In the genomic region with DNA sequence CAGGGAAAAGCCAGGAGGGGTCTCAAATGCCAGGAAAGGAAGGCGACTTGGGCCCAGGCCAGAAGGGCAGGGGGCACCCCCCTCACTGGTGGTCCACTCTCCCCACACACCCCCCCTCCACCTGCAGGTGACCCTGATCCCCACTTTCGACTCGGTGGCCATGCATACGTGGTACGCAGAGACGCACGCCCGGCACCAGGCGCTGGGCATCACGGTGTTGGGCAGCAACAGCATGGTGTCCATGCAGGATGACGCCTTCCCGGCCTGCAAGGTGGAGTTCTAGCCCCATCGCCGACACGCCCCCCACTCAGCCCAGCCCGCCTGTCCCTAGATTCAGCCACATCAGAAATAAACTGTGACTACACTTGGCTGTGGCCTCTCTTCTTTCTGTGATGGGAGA, we compare ENCODE assay signal across 21 cellular contexts. TPM values are rescaled to one million over a fixed set of nuclear protein-coding genes. Genes with fewer than 3 reads are reported as not detected.
DNase-seq lines count a peak whose midpoint lies in the region; ATAC-seq, FAIRE-seq and TF ChIP-seq lines count a peak whose summit lies in the region.
"Had no signal": no experiment of that assay in that cellular context is flagged by ENCODE, and none has a peak within 500 bp of the region (broad histone marks: within the 10 kb centered on the region; RNA-seq: fewer than 3 reads in every experiment).

No MANE protein-coding gene starts in this region.

- 98% methylated on average over 10 of the region's 16 CpGs; no CpG with 5 or more reads in 1 of the 2 experiments for WGBS in IMR-90 (ENCODE audit: extremely low coverage in 2 of 2, insufficient read length in 1 of 2), 2 experiments
- 94 to 98% methylated on average over 15 to 16 of the region's 16 CpGs for WGBS in pancreas, 2 donors

- CTCF ChIA-PET in IMR-90 (lab: Yijun Ruan, JAX), result no interaction called here

- no peak overlapping the region for H2BK120ac ChIP-seq in IMR-90 (ENCODE audit: low read depth, low read length)

- no peaks in the 10 kb centered on the region for H3K27me3 ChIP-seq in IMR-90 (ENCODE audit: control insufficient read depth, insufficient read depth, low read length)
- H3K27me3 ChIP-seq in HAP-1 (ENCODE audit: low read depth), result no peaks in the 10 kb centered on the region
- no peaks in the 10 kb centered on the region for H3K27me3 ChIP-seq in pancreas
- H3K27me3 ChIP-seq: BE2C had no signal

- H4K20me1 ChIP-seq in IMR-90 (ENCODE audit: insufficient read depth, low read length), result peaks cover 39% of the 10 kb centered on the region

- H3K18ac ChIP-seq in IMR-90 (ENCODE audit: low read depth, low read length), result no peak overlapping the region

- FAIRE-seq in pancreas (lab: Jason Lieb, UNC), result no peak
- FAIRE-seq: A204.1, D721Med, G401.6, GM12891, GM19239, HTR-8/SVneo had no signal

- dilution Hi-C loops in IMR-90 (cut with HindIII; ENCODE audit: low sequenced_read_pairs, unreplicated experiment), result no loop called here

- H2AK9ac ChIP-seq in IMR-90 (replicated peaks; ENCODE audit: low read depth, low read length, poor library complexity), result no peak overlapping the region

- peak overlapping the region; percentile 58 for H2AFZ ChIP-seq in IMR-90 (replicated peaks; ENCODE audit: low read length, poor library complexity)
- H2AFZ ChIP-seq: GM23248 had no signal

- in situ Hi-C loops in IMR-90 (cut with MboI; ENCODE audit: low sequenced_read_pairs) (no loop called here), HAP-1 (cut with MboI; ENCODE audit: low sequenced_read_pairs) (no loop called here)

- H3K27me3 Mint-ChIP-seq in nephron progenitor cell (ENCODE audit: low read depth, poor library complexity) (no peaks in the 10 kb centered on the region), progenitor cell of endocrine pancreas (no peaks in the 10 kb centered on the region)
- H3K27me3 Mint-ChIP-seq: CD4-positive, alpha-beta T cell; IgD-negative memory B cell had no signal

- no peak for TF ChIP-seq RAD21 in IMR-90 (IDR thresholded peaks at IDR 0.05; ENCODE audit: low read length)

- peaks cover 19% of the 10 kb centered on the region for H3K9me3 Mint-ChIP-seq in nephron progenitor cell
- peaks cover 5% of the 10 kb centered on the region for H3K9me3 Mint-ChIP-seq in progenitor cell of endocrine pancreas (ENCODE audit: low read depth)
- H3K9me3 Mint-ChIP-seq: CD4-positive, alpha-beta T cell; HFFc6 had no signal

- H3K27ac Mint-ChIP-seq in nephron progenitor cell (peak overlapping the region; percentile 57), progenitor cell of endocrine pancreas (peak overlapping the region; percentile 73)
- H3K27ac Mint-ChIP-seq: CD4-positive, alpha-beta T cell; HFFc6 had no signal

- H3K4me1 ChIP-seq in IMR-90 (ENCODE audit: control insufficient read depth, insufficient read depth, low read length) (peaks cover 3% of the 10 kb centered on the region), HAP-1 (peaks cover 9% of the 10 kb centered on the region), pancreas (no peaks in the 10 kb centered on the region)

- no peak overlapping the region for H4K8ac ChIP-seq in IMR-90 (ENCODE audit: low read depth in 2 of 2, low read length in 2 of 2)

- no peak overlapping the region for H3K4me3 ChIP-seq in IMR-90 (ENCODE audit: insufficient read depth, low read depth, low read length)
- no peak overlapping the region for H3K4me3 ChIP-seq in HAP-1
- H3K4me3 ChIP-seq in pancreas, result no peak overlapping the region
- H3K4me3 ChIP-seq: GM23248 had no signal

- H3K9me3 ChIP-seq in IMR-90 (ENCODE audit: control insufficient read depth, insufficient read depth, low read length) (peaks cover 2% of the 10 kb centered on the region; the same call in 1 of the 2 replicates), HAP-1 (0 out of 2 replicates have a peak, but pooled peaks cover 3% of the 10 kb centered on the region), pancreas (no peaks in the 10 kb centered on the region)
- H3K9me3 ChIP-seq: BE2C, Caco-2 had no signal

- TF ChIP-seq CTCF in IMR-90 (conservative IDR thresholded peaks at IDR 0.05; ENCODE audit: low read depth, low read length) (no peak), nephron progenitor cell (IDR thresholded peaks at IDR 0.05) (no peak), progenitor cell of endocrine pancreas (IDR thresholded peaks at IDR 0.05; ENCODE audit: unreplicated experiment) (no peak), pancreas (IDR thresholded peaks at IDR 0.05) (no peak)

- DNase-seq in IMR-90 (no peak), nephron progenitor cell (no peak), progenitor cell of endocrine pancreas (ENCODE audit: low spot score, unreplicated experiment) (no peak), HAP-1 (ENCODE audit: low spot score in 2 of 2) (no peak), pancreas (no peak)
- DNase-seq: ACHN; BE2C; C1 segment of cervical spinal cord; Caco-2; CD4-positive, alpha-beta T cell; GM23248; HFFc6 had no signal

- H3K36me3 ChIP-seq in IMR-90 (ENCODE audit: control insufficient read depth, insufficient read depth, low read length) (peaks cover 42% of the 10 kb centered on the region), HAP-1 (replicated peaks) (peaks cover 48% of the 10 kb centered on the region), pancreas (peaks cover 0 to 15% (median 0%) of the 10 kb centered on the region in 3 donors)

- ATAC-seq in IMR-90 (ENCODE audit: low read depth), result no peak
- ATAC-seq in HG02763 (IDR thresholded peaks at IDR 0.05; ENCODE audit: unreplicated experiment), result no peak
- ATAC-seq in pancreas, result no peak
- ATAC-seq: HCT116 had no signal

- peaks cover 2% of the 10 kb centered on the region; the same call in 1 of the 2 replicates for H3K9me1 ChIP-seq in IMR-90 (ENCODE audit: insufficient read depth, low read length)

- H3K23ac ChIP-seq in IMR-90 (ENCODE audit: low read depth, low read length), result no peak overlapping the region

- POLR2A ChIA-PET in IMR-90 (lab: Charles Lee; ENCODE audit: unreplicated experiment), result interaction anchor here (0.6 kb wide), 1 partner anchor 8 kb away, joined by 13 read pairs; no protein-coding TSS in a partner anchor

- H3K79me1 ChIP-seq in IMR-90 (ENCODE audit: low read depth in 1 of 2, low read length in 2 of 2), result peaks cover 12 to 44% of the 10 kb centered on the region in 2 experiments; a peak in 3 of 4 replicates

- H2BK15ac ChIP-seq in IMR-90 (ENCODE audit: low read depth, low read length), result no peak overlapping the region

- H4K91ac ChIP-seq in IMR-90 (ENCODE audit: insufficient read depth, low read depth, low read length), result no peak overlapping the region

- intact Hi-C loops in IMR-90 (cut with micrococcal nuclease), result no loop called here
- intact Hi-C loops in pancreas (cut with DNase I), result no loop called here

- no peak overlapping the region for H3K4ac ChIP-seq in IMR-90 (ENCODE audit: low read depth, low read length)

- H3K36me3 Mint-ChIP-seq in nephron progenitor cell (ENCODE audit: low read depth), result peaks cover 79% of the 10 kb centered on the region
- peaks cover 25% of the 10 kb centered on the region for H3K36me3 Mint-ChIP-seq in progenitor cell of endocrine pancreas (ENCODE audit: insufficient read depth)

- no peak overlapping the region for H2AK5ac ChIP-seq in IMR-90 (ENCODE audit: low read depth, low read length)

- H2BK20ac ChIP-seq in IMR-90 (ENCODE audit: low read depth, low read length), result no peak overlapping the region

- H3K4me1 Mint-ChIP-seq in nephron progenitor cell (peaks cover 7% of the 10 kb centered on the region), progenitor cell of endocrine pancreas (ENCODE audit: low read depth) (no peaks in the 10 kb centered on the region)

- no peak overlapping the region for H3K14ac ChIP-seq in IMR-90 (replicated peaks; ENCODE audit: low read depth, low read length)

- no peak overlapping the region for H4K5ac ChIP-seq in IMR-90 (ENCODE audit: low read depth, low read length)

- BruUV-seq in IMR-90 (replicated peaks; lab: Mats Ljungman, UMichigan), result no TSS peak

- no peak overlapping the region for H3K4me2 ChIP-seq in IMR-90 (ENCODE audit: low read depth, low read length)

- no peak overlapping the region for H3K9ac ChIP-seq in IMR-90 (ENCODE audit: low read depth, low read length)
- H3K9ac ChIP-seq: GM23248 had no signal

- H3K27ac ChIP-seq in IMR-90 (ENCODE audit: insufficient read depth, low read length) (no peak overlapping the region), pancreas (no peak overlapping the region)
- H3K27ac ChIP-seq: GM23248 had no signal

- TF ChIP-seq POLR2A in IMR-90 (IDR thresholded peaks at IDR 0.05; ENCODE audit: low read depth, low read length), result no peak

- no peak overlapping the region for H3K56ac ChIP-seq in IMR-90 (ENCODE audit: extremely low read depth, insufficient read depth, low read length)

- H3K4me3 Mint-ChIP-seq in nephron progenitor cell, result no peak overlapping the region
- no peak overlapping the region for H3K4me3 Mint-ChIP-seq in progenitor cell of endocrine pancreas (ENCODE audit: low read depth)
- H3K4me3 Mint-ChIP-seq: CD4-positive, alpha-beta T cell; HFFc6; IgD-negative memory B cell had no signal

- no peak overlapping the region for H2BK5ac ChIP-seq in IMR-90 (ENCODE audit: low read depth, low read length, poor library complexity, severe bottlenecking)

TF ChIP-seq in IMR-90, 13 proteins besides CTCF, POLR2A, EP300 and RAD21:
- TF ChIP-seq MAFK (IDR thresholded peaks at IDR 0.05; ENCODE audit: low read depth, low read length) (no peak), MAZ (IDR thresholded peaks at IDR 0.05; ENCODE audit: borderline replicate concordance, low read depth, low read length) (no peak), RCOR1 (IDR thresholded peaks at IDR 0.05; ENCODE audit: insufficient replicate concordance, low read length) (no peak), CEBPB (IDR thresholded peaks at IDR 0.05; ENCODE audit: low read depth, low read length) (no peak)
TF ChIP-seq in IMR-90: peak in this region for 0.

RNA-seq across cellular contexts. Expression of a gene that starts 14.9 kb away (rescaled TPM):
- total RNA-seq in IMR-90 (2012; rRNA removed), result 6.1 and 10.6 TPM in 2 replicates
- 48.6 and 50.1 TPM in 2 replicates for polyA plus RNA-seq in IMR-90 (2012; rRNA removed)
- 20.3 and 29.5 TPM in 2 replicates for polyA plus RNA-seq in IMR-90 (2012; cell fraction: cytosol; rRNA removed)
- polyA plus RNA-seq in IMR-90 (2012; cell fraction: nucleus; rRNA removed; ENCODE audit: low replicate concordance), result 20.9 and 48.9 TPM in 2 replicates
- total RNA-seq in progenitor cell of endocrine pancreas, result 74.9 and 94.2 TPM in 2 replicates
- 10 to 100 TPM; 13.9 to 35.6 (median 21.3) TPM for total RNA-seq in pancreas
- 10 to 100 TPM; 22.1 to 22.4 TPM for polyA plus RNA-seq in pancreas

RNA-seq across cellular contexts. Expression of a gene that starts 17.1 kb away (rescaled TPM):
- total RNA-seq in IMR-90 (2012; rRNA removed) (0.18 and 0.28 TPM in 2 replicates), progenitor cell of endocrine pancreas (0.98 and 2.2 TPM in 2 replicates), pancreas (1 to 10 TPM in 3 of 6 donors, under 1 TPM in 3; 0.43 to 2.5 (median 1.2) TPM)
- polyA plus RNA-seq in IMR-90 (2012; rRNA removed) (1.0 and 1.7 TPM in 2 replicates), pancreas (1 to 10 TPM; 1.3 to 1.4 TPM)
- 0.63 and 0.81 TPM in 2 replicates for polyA plus RNA-seq in IMR-90 (2012; cell fraction: cytosol; rRNA removed)
- 0.48 and 1.2 TPM in 2 replicates for polyA plus RNA-seq in IMR-90 (2012; cell fraction: nucleus; rRNA removed; ENCODE audit: low replicate concordance)

RNA-seq across cellular contexts. Expression of a gene that starts 46.0 kb away (rescaled TPM):
- total RNA-seq in IMR-90 (2012; rRNA removed) (under 0.01 and 0.18 TPM in 2 replicates), progenitor cell of endocrine pancreas (3.9 and 4.0 TPM in 2 replicates), pancreas (1 to 10 TPM in 3 of 6 donors, under 1 TPM in 3; 0.92 to 5.3 (median 1.3) TPM)
- polyA plus RNA-seq in IMR-90 (2012; rRNA removed) (0.16 and 0.22 TPM in 2 replicates), pancreas (10 to 100 TPM in 1 of 2 donors, 1 to 10 TPM in 1; 4.1 to 10.5 TPM)
- polyA plus RNA-seq in IMR-90 (2012; cell fraction: cytosol; rRNA removed), result 0.09 and 0.15 TPM in 2 replicates
- 0.52 and 0.56 TPM in 2 replicates for polyA plus RNA-seq in IMR-90 (2012; cell fraction: nucleus; rRNA removed; ENCODE audit: low replicate concordance)
- polyA plus RNA-seq: IgD-negative memory B cell had no signal
